Comparison of ENCODE assay signal across 1 cellular context in the genomic region with DNA sequence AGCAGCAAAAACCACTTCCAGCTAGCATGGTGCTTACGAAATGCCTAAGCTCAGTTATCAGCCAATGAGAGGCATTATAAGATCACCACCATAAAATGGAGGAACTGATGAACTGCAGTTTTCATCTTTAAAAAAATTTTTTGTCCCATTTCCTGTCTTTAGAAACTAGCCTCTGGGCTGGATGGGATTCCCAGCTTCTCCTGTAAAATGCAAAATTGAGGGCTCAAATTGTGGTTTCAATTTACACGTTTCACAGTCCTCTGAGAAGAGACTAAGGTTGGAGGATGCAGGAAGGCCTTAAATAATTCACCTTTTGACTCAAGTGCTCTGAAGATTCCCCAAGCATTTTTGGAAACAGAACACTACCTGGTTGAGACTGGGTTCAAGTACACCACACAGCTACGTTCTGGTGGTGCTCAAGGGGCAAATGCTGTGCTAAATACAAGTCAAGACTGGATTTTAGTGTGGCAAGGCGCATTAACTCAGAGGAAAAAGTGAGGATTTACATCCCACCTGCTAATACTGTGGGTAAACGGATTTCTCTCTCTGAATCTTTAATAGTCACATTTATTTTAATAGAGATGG.
A peak's percentile ranks its signal among the peaks of the same experiment; 100 is the strongest.
TF ChIP-seq lines count a peak whose summit lies in the region.

No MANE protein-coding gene starts in this region.

TF ChIP-seq in IMR-90, 13 proteins besides CTCF, POLR2A, EP300 and RAD21:
- 0 out of 2 replicates have a peak, but pooled peaks have one; percentile 28 for TF ChIP-seq CEBPB (IDR thresholded peaks at IDR 0.05; ENCODE audit: low read depth, low read length)
- no peak for TF ChIP-seq SMC3 (IDR thresholded peaks at IDR 0.05; ENCODE audit: low read depth, low read length)
- TF ChIP-seq MAZ (IDR thresholded peaks at IDR 0.05; ENCODE audit: borderline replicate concordance, low read depth, low read length), result no peak
